1 cellular context compared by ENCODE assay signal in genomic region chr10:119256030-119256429, GRCh38.
TF ChIP-seq lines count a peak whose summit lies in the region.

No MANE protein-coding gene starts in this region.

TF ChIP-seq in SK-N-SH treated with all-trans-retinoic acid at 6 μM for 48 hours, 23 proteins besides CTCF, POLR2A, EP300 and RAD21 (continued from another document):
- no peak for TF ChIP-seq TSHZ2 (CRISPR knock-in tag; IDR thresholded peaks at IDR 0.05)
